Comparison of ENCODE assay signal across 7 cellular contexts in genomic region chr1:48582408-48582807, GRCh38.
"Had no signal": no experiment of that assay in that cellular context is flagged by ENCODE, and none has a peak within 500 bp of the region (broad histone marks: within the 10 kb centered on the region; RNA-seq: fewer than 3 reads in every experiment).

No MANE protein-coding gene starts in this region.

- DNase-seq: H9, HCEC 1CT, HFFc6, IMR-90, KG1 had no signal

- H3K4me3 ChIP-seq: GM23338, K562 had no signal

- H3K4me3 Mint-ChIP-seq: GM23338, H9, HFFc6 had no signal

- H3K4me2 ChIP-seq: GM23338 had no signal

- ATAC-seq: GM23338, K562 had no signal

- H3K4me1 Mint-ChIP-seq: GM23338, H9 had no signal

- H2AFZ ChIP-seq: GM23338 had no signal

- H3K9me3 Mint-ChIP-seq: GM23338, H9 had no signal

- H3K27ac Mint-ChIP-seq: GM23338, H9, HFFc6 had no signal
